ENCODE assay signal across 18 cellular contexts in the genomic region with DNA sequence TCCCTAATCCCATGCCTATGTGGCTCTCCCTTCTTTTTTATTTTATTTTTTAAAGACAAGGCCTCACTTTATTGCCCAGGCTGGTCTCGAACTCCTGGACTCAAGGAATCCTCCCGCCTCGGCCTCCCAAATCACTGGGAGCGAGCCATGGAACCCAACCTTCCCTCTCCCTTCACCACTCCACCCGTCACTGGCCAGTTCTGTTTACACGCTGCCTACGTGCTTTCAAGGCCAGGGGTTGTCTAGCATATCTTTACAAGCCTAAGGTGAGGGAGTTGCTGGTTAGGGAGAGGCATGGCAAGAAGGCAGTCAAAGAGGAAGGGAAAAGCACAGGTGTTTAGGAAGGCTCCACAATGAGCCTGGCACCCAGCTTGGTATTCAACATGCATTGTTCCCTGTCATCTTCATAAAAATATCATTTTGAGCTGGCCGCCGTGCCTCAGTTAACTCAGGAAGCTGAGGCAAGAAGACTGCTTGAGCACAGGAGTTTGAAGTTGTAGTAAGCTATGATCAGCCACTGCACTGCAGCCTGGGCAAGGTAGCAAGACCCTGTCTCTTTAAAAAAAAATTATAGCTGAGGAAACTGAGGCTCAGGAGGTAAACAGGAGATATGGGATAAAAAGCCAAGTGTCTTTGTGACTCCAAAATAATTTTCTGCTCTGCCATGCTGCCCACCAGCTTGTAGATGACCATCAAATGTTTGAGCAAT. TPM values are rescaled to one million over a fixed set of nuclear protein-coding genes. Genes with fewer than 3 reads are reported as not detected.
A peak's percentile ranks its signal among the peaks of the same experiment; 100 is the strongest.
DNase-seq lines count a peak whose midpoint lies in the region; ATAC-seq and TF ChIP-seq lines count a peak whose summit lies in the region.
"Had no signal": no experiment of that assay in that cellular context is flagged by ENCODE, and none has a peak within 500 bp of the region (broad histone marks: within the 10 kb centered on the region; RNA-seq: fewer than 3 reads in every experiment).

No MANE protein-coding gene starts in this region.

- in situ Hi-C loops in GM23248 (cut with MboI), result no loop called here

- H3K27me3 ChIP-seq in GM23248 (replicated peaks; ENCODE audit: insufficient read depth), result no peaks in the 10 kb centered on the region; the same call in 1 of the 2 replicates
- no peaks in the 10 kb centered on the region for H3K27me3 ChIP-seq in PC-9 (ENCODE audit: insufficient read depth, low read depth)
- no peaks in the 10 kb centered on the region for H3K27me3 ChIP-seq in esophagus squamous epithelium
- H3K27me3 ChIP-seq in rectal smooth muscle tissue (ENCODE audit: control insufficient read depth, insufficient read depth, low read length), result no peaks in the 10 kb centered on the region
- H3K27me3 ChIP-seq: BE2C had no signal

- BruUV-seq in PC-9 (replicated peaks; lab: Mats Ljungman, UMichigan), result TSS peak; percentile 38

- H3K9me3 ChIP-seq in GM23248 (ENCODE audit: low read depth) (no peaks in the 10 kb centered on the region), PC-9 (ENCODE audit: insufficient read depth, low read depth) (no peaks in the 10 kb centered on the region), esophagus squamous epithelium (no peaks in the 10 kb centered on the region)
- H3K9me3 ChIP-seq: BE2C had no signal

- H3K4me2 ChIP-seq in GM23248 (ENCODE audit: unreplicated experiment) (no peak overlapping the region), PC-9 (peak overlapping the region; percentile 88)

- CTCF ChIA-PET in PC-9 (lab: Charles Lee), result interaction anchor here (0.6 kb wide), 1 partner anchor 228 kb away, joined by 3 read pairs; no protein-coding TSS in a partner anchor

- TF ChIP-seq CTCF in PC-9 (conservative IDR thresholded peaks at IDR 0.05), result no peak
- TF ChIP-seq CTCF in esophagus squamous epithelium (IDR thresholded peaks at IDR 0.05), result no peak

- 82% methylated on average over 9 of the region's 9 CpGs for WGBS in GM23248 (ENCODE audit: low coverage in 1 of 2, low lambda C conversion rate in 2 of 2, missing lambda C conversion rate in 2 of 2), 2 experiments
- WGBS in esophagus squamous epithelium, 2 donors, result 62 to 80% methylated on average over 3 to 9 of the region's 9 CpGs

- H3K9ac ChIP-seq in GM23248 (no peak overlapping the region), rectal smooth muscle tissue (ENCODE audit: low read length) (no peak overlapping the region)

- H3K4me3 ChIP-seq in GM23248 (no peak overlapping the region), PC-9 (peak overlapping the region; percentile 66; the same call in 1 of the 2 replicates), esophagus squamous epithelium (peak overlapping the region; percentile 53 to 75 (median 60)), rectal smooth muscle tissue (ENCODE audit: low read length) (peak overlapping the region; percentile 36)

- no peaks in the 10 kb centered on the region for H4K20me1 ChIP-seq in GM23248 (ENCODE audit: insufficient read depth)
- no peaks in the 10 kb centered on the region for H4K20me1 ChIP-seq in PC-9 (ENCODE audit: insufficient read depth)

- H3K27ac ChIP-seq in GM23248, result no peak overlapping the region
- no peak overlapping the region for H3K27ac ChIP-seq in PC-9
- peak overlapping the region in 3 of 4 donors; percentile 81 to 88 (median 82) for H3K27ac ChIP-seq in esophagus squamous epithelium
- no peak overlapping the region for H3K27ac ChIP-seq in rectal smooth muscle tissue (ENCODE audit: low read depth, low read length)

- POLR2A ChIA-PET in PC-9 (lab: Charles Lee; ENCODE audit: unreplicated experiment), result interaction anchor here (0.6 to 0.7 kb wide), 3 partner anchors 13 to 272 kb away, joined by 3 to 19 read pairs (median 5); partner anchors contain the start of gene NDUFS5

- H2AFZ ChIP-seq in GM23248 (peak overlapping the region; percentile 91; the same call in 1 of the 2 replicates), PC-9 (no peak overlapping the region)

- H3K4me1 ChIP-seq in GM23248 (ENCODE audit: insufficient read depth) (no peaks in the 10 kb centered on the region), PC-9 (replicated peaks; ENCODE audit: insufficient read depth) (peaks cover 5% of the 10 kb centered on the region; the same call in 1 of the 2 replicates), esophagus squamous epithelium (peaks cover 4 to 24% (median 6%) of the 10 kb centered on the region in 3 donors), rectal smooth muscle tissue (ENCODE audit: control insufficient read depth, insufficient read depth, low read length) (no peaks in the 10 kb centered on the region)
- H3K4me1 ChIP-seq: BE2C had no signal

- H3K79me2 ChIP-seq in GM23248 (ENCODE audit: insufficient read depth) (no peaks in the 10 kb centered on the region), PC-9 (ENCODE audit: low read depth) (no peaks in the 10 kb centered on the region)

- intact Hi-C loops in PC-9 (cut with micrococcal nuclease; ENCODE audit: unreplicated experiment) (loop anchor here (1.0 to 2.0 kb wide), 2 partner anchors 18 to 50 kb away; no protein-coding TSS in a partner anchor), esophagus squamous epithelium (cut with DNase I) (no loop called here)

- H3F3A ChIP-seq in GM23248 (ENCODE audit: insufficient read depth), result no peaks in the 10 kb centered on the region
- H3F3A ChIP-seq in PC-9 (ENCODE audit: insufficient read depth, low read depth), result no peaks in the 10 kb centered on the region

- H3K36me3 ChIP-seq in GM23248 (ENCODE audit: low read depth) (no peaks in the 10 kb centered on the region), PC-9 (ENCODE audit: low read depth) (no peaks in the 10 kb centered on the region), esophagus squamous epithelium (no peaks in the 10 kb centered on the region), rectal smooth muscle tissue (ENCODE audit: control insufficient read depth, insufficient read depth, low read length) (no peaks in the 10 kb centered on the region)
- H3K36me3 ChIP-seq: BE2C had no signal

- DNase-seq in GM23248 (no peak), PC-9 (no peak), esophagus squamous epithelium (lab: John Stamatoyannopoulos, UW) (no peak), NCI-H187 (lab: John Stamatoyannopoulos, UW) (no peak), DMS53 (lab: John Stamatoyannopoulos, UW) (no peak), NCI-H345 treated with DMSO at 0.1 percent for 48 hours (lab: John Stamatoyannopoulos, UW; ENCODE audit: unreplicated experiment) (no peak)
- DNase-seq: BE2C; CD4-positive, alpha-beta memory T cell; NCI-H1092; NCI-H1694; NCI-H446 treated with DMSO at 0.1 percent for 48 hours; NCI-H774; SIG-M5 had no signal

- H3K9me2 ChIP-seq in GM23248 (ENCODE audit: insufficient read depth) (no peaks in the 10 kb centered on the region), PC-9 (ENCODE audit: insufficient read depth) (no peaks in the 10 kb centered on the region)

- no peak for TF ChIP-seq POLR2A in esophagus squamous epithelium (IDR thresholded peaks at IDR 0.05)

- ATAC-seq in GM18858 (IDR thresholded peaks at IDR 0.05; ENCODE audit: unreplicated experiment), result no peak

RNA-seq across cellular contexts. Expression of gene RHBDL2, which starts 1.1 kb away (rescaled TPM):
- 0.22 TPM in 1 of 2 replicates, not detected in the other for total RNA-seq in GM23248 (2014; rRNA removed; shearing (Covaris generic))
- 1.4 and 1.5 TPM in 2 replicates for polyA plus RNA-seq in GM23248 (2016; fragmentation: Nextera tagmentation; extraction: Ambion mirVana)
- total RNA-seq in PC-9 (2021), result 31.6 and 36.9 TPM in 2 replicates
- total RNA-seq in esophagus squamous epithelium, result 10 to 100 TPM; 11.6 to 23.0 (median 17.4) TPM
- total RNA-seq: CD4-positive, alpha-beta memory T cell; RPMI7951 had no signal
- polyA plus RNA-seq: CD4-positive, alpha-beta memory T cell had no signal

RNA-seq across cellular contexts. Expression of gene AKIRIN1, which starts 50.6 kb away (rescaled TPM):
- 56.1 and 69.7 TPM in 2 replicates for total RNA-seq in GM23248 (2014; rRNA removed; shearing (Covaris generic))
- 65.5 and 68.5 TPM in 2 replicates for polyA plus RNA-seq in GM23248 (2016; fragmentation: Nextera tagmentation; extraction: Ambion mirVana)
- 76.9 and 80.0 TPM in 2 replicates for total RNA-seq in PC-9 (2021)
- 10 to 100 TPM; 23.5 to 30.0 (median 27.1) TPM for total RNA-seq in esophagus squamous epithelium

RNA-seq across cellular contexts. Expression of gene GJA9, which starts 59.1 kb away (rescaled TPM):
- 0.11 TPM in 1 of 2 replicates, not detected in the other for total RNA-seq in GM23248 (2014; rRNA removed; shearing (Covaris generic))
- polyA plus RNA-seq in GM23248 (2016; fragmentation: Nextera tagmentation; extraction: Ambion mirVana), result not detected in 2 replicates
- total RNA-seq in PC-9 (2021) (0.48 and 1.1 TPM in 2 replicates), esophagus squamous epithelium (under 1 TPM in 2 of 4 donors, not detected in 2; 0.50 to 0.75 TPM)
- total RNA-seq: CD4-positive, alpha-beta memory T cell; HT1080; RPMI7951 had no signal
- polyA plus RNA-seq: AG04450; CD4-positive, alpha-beta memory T cell had no signal

Comparison
In these comparisons a context has a peak if more than half of its experiments do, and no peak if none do; other contexts are left out.
1. H3K27ac ChIP-seq: peak in esophagus squamous epithelium (3 of 4); none in GM23248 (single experiment), PC-9 (single experiment) and rectal smooth muscle tissue (single experiment).
2. RNA of gene RHBDL2, which starts 1.1 kb away (total RNA-seq): 31.6 to 36.9 TPM in PC-9 and 11.6 to 23.0 TPM in esophagus squamous epithelium; 0.22 TPM in GM23248; every median in the first group is over 10 times any median in the second.